In the genomic region with DNA sequence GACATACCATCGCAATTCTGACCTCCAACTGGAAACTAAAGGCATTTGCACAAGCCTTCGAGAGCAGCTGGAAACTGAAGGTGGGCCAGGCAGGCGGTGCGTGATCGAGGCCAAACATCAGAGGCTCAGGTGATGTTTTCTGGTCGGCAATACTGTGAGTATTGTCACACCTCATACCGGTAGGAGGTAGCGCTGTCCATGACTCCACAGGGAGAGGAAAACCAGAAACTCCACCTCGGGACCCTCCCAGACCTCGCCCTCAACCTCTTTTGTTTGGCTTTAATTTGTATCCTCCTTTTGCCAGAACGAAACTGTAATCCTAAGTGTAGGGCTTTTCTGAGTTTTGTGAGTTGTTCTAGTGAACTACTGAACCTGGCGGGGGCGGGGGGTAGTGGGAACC, we compare ENCODE assay signal across 2 cellular contexts.
TF ChIP-seq lines count a peak whose summit lies in the region.

No MANE protein-coding gene starts in this region.

TF ChIP-seq in WTC11, 78 proteins besides CTCF, POLR2A, EP300 and RAD21 (continued from another document):
- no peak for TF ChIP-seq IRF2 (CRISPR knock-in tag; IDR thresholded peaks at IDR 0.05; ENCODE audit: borderline replicate concordance, low read depth)

TF ChIP-seq in SK-N-SH, 30 proteins besides CTCF, POLR2A, EP300 and RAD21 (continued from another document):
- TF ChIP-seq, protein P1, sequence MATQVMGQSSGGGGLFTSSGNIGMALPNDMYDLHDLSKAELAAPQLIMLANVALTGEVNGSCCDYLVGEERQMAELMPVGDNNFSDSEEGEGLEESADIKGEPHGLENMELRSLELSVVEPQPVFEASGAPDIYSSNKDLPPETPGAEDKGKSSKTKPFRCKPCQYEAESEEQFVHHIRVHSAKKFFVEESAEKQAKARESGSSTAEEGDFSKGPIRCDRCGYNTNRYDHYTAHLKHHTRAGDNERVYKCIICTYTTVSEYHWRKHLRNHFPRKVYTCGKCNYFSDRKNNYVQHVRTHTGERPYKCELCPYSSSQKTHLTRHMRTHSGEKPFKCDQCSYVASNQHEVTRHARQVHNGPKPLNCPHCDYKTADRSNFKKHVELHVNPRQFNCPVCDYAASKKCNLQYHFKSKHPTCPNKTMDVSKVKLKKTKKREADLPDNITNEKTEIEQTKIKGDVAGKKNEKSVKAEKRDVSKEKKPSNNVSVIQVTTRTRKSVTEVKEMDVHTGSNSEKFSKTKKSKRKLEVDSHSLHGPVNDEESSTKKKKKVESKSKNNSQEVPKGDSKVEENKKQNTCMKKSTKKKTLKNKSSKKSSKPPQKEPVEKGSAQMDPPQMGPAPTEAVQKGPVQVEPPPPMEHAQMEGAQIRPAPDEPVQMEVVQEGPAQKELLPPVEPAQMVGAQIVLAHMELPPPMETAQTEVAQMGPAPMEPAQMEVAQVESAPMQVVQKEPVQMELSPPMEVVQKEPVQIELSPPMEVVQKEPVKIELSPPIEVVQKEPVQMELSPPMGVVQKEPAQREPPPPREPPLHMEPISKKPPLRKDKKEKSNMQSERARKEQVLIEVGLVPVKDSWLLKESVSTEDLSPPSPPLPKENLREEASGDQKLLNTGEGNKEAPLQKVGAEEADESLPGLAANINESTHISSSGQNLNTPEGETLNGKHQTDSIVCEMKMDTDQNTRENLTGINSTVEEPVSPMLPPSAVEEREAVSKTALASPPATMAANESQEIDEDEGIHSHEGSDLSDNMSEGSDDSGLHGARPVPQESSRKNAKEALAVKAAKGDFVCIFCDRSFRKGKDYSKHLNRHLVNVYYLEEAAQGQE (IDR thresholded peaks at IDR 0.05; ENCODE audit: low read depth, low read length) = no peak
- no peak for TF ChIP-seq POLR2AphosphoS5 (IDR thresholded peaks at IDR 0.05; ENCODE audit: low read depth, low read length)
- TF ChIP-seq, protein P2, sequence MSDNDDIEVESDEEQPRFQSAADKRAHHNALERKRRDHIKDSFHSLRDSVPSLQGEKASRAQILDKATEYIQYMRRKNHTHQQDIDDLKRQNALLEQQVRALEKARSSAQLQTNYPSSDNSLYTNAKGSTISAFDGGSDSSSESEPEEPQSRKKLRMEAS (IDR thresholded peaks at IDR 0.05; ENCODE audit: low read depth) = no peak
